ENCODE assay signal across 24 cellular contexts in genomic region chr16:65327346-65327745, GRCh38.
A peak's percentile ranks its signal among the peaks of the same experiment; 100 is the strongest.
DNase-seq lines count a peak whose midpoint lies in the region; ATAC-seq, FAIRE-seq and TF ChIP-seq lines count a peak whose summit lies in the region.
"Had no signal": no experiment of that assay in that cellular context is flagged by ENCODE, and none has a peak within 500 bp of the region (broad histone marks: within the 10 kb centered on the region; RNA-seq: fewer than 3 reads in every experiment).

No MANE protein-coding gene starts in this region.

- no peak for FAIRE-seq in endothelial cell of umbilical vein (lab: Jason Lieb, UNC)
- FAIRE-seq: A204.1, D721Med, GM12878, GM12892, GM18507 had no signal

- H3K14ac ChIP-seq in IMR-90 (replicated peaks; ENCODE audit: low read depth, low read length), result no peak overlapping the region

- no peaks in the 10 kb centered on the region for H4K20me1 ChIP-seq in IMR-90 (ENCODE audit: insufficient read depth, low read length)
- no peaks in the 10 kb centered on the region for H4K20me1 ChIP-seq in endothelial cell of umbilical vein (replicated peaks; ENCODE audit: control insufficient read depth, extremely low read depth, insufficient read depth, low read length)
- H4K20me1 ChIP-seq in neural progenitor cell (ENCODE audit: low read depth), result no peaks in the 10 kb centered on the region
- H4K20me1 ChIP-seq: BLaER1 had no signal

- H3K9ac ChIP-seq in IMR-90 (ENCODE audit: low read depth, low read length), result no peak overlapping the region
- no peak overlapping the region for H3K9ac ChIP-seq in endothelial cell of umbilical vein (replicated peaks; ENCODE audit: extremely low read depth, insufficient read depth, low read length)
- no peak overlapping the region for H3K9ac ChIP-seq in neural progenitor cell
- H3K9ac ChIP-seq: BLaER1 had no signal

- TF ChIP-seq RAD21 in IMR-90 (IDR thresholded peaks at IDR 0.05; ENCODE audit: low read length), result no peak

- no peak overlapping the region for H3K4me2 ChIP-seq in IMR-90 (ENCODE audit: low read depth, low read length)
- no peak overlapping the region for H3K4me2 ChIP-seq in endothelial cell of umbilical vein (ENCODE audit: insufficient read depth, low read length)
- H3K4me2 ChIP-seq in neural progenitor cell, result no peak overlapping the region
- H3K4me2 ChIP-seq: BLaER1 had no signal

- H3K36me3 ChIP-seq in IMR-90 (ENCODE audit: control insufficient read depth, insufficient read depth, low read length) (no peaks in the 10 kb centered on the region), endothelial cell of umbilical vein (ENCODE audit: control insufficient read depth in 2 of 2, extremely low read depth in 1 of 2, insufficient read depth in 2 of 2, low read length in 2 of 2) (no peaks in the 10 kb centered on the region), neural progenitor cell (no peaks in the 10 kb centered on the region)
- H3K36me3 ChIP-seq in CD8-positive, alpha-beta T cell (ENCODE audit: insufficient read depth, low read length), result no peaks in the 10 kb centered on the region
- H3K36me3 ChIP-seq: BE2C, BLaER1 had no signal

- H3K27ac ChIP-seq in right cardiac atrium (ENCODE audit: low read length) (no peak overlapping the region), IMR-90 (ENCODE audit: insufficient read depth, low read length) (no peak overlapping the region), endothelial cell of umbilical vein (ENCODE audit: insufficient read depth, low read depth, low read length) (no peak overlapping the region), neural progenitor cell (no peak overlapping the region)
- no peak overlapping the region for H3K27ac ChIP-seq in CD8-positive, alpha-beta T cell (ENCODE audit: low read depth, low read length)
- H3K27ac ChIP-seq: BLaER1 had no signal

- H3K27ac Mint-ChIP-seq in CD8-positive, alpha-beta T cell, result no peak overlapping the region
- H3K27ac Mint-ChIP-seq in neural progenitor cell, result no peak overlapping the region
- H3K27ac Mint-ChIP-seq: CD14-positive monocyte; CD4-positive, alpha-beta memory T cell; CD4-positive, CD25-positive, alpha-beta regulatory T cell had no signal

- no peak overlapping the region for H2BK15ac ChIP-seq in IMR-90 (ENCODE audit: low read depth, low read length)

- TF ChIP-seq CTCF in IMR-90 (conservative IDR thresholded peaks at IDR 0.05; ENCODE audit: low read depth, low read length) (no peak), endothelial cell of umbilical vein (IDR thresholded peaks at IDR 0.05; ENCODE audit: extremely low read depth in 1 of 2, insufficient read depth in 1 of 2, low read depth in 1 of 2, low read length in 2 of 2) (no peak), neural progenitor cell (IDR thresholded peaks at IDR 0.05) (no peak)
- no peak for TF ChIP-seq CTCF in CD8-positive, alpha-beta T cell (IDR thresholded peaks at IDR 0.05)

- no peak overlapping the region for H2AK9ac ChIP-seq in IMR-90 (replicated peaks; ENCODE audit: low read depth, low read length, poor library complexity)

- peak overlapping the region; percentile 23; the same call in 1 of the 2 replicates for H3K18ac ChIP-seq in IMR-90 (ENCODE audit: low read depth, low read length)

- H2BK5ac ChIP-seq in IMR-90 (ENCODE audit: low read depth, low read length, poor library complexity, severe bottlenecking), result no peak overlapping the region

- ATAC-seq in right cardiac atrium, result peak; percentile 41 to 77
- ATAC-seq in Right ventricle myocardium superior (ENCODE audit: poor library complexity), result no peak
- ATAC-seq in IMR-90 (ENCODE audit: low read depth), result no peak
- no peak for ATAC-seq in CD8-positive, alpha-beta T cell
- ATAC-seq: GM12878 had no signal

- no peak overlapping the region for H3K4ac ChIP-seq in IMR-90 (ENCODE audit: low read depth, low read length)

- H3K4me1 ChIP-seq in right cardiac atrium (ENCODE audit: control insufficient read depth, insufficient read depth, low read length), result no peaks in the 10 kb centered on the region
- no peaks in the 10 kb centered on the region; the same call in 1 of the 2 replicates for H3K4me1 ChIP-seq in IMR-90 (ENCODE audit: control insufficient read depth, insufficient read depth, low read length)
- no peaks in the 10 kb centered on the region for H3K4me1 ChIP-seq in endothelial cell of umbilical vein (ENCODE audit: control insufficient read depth, extremely low read depth, insufficient read depth, low read length)
- no peaks in the 10 kb centered on the region for H3K4me1 ChIP-seq in CD8-positive, alpha-beta T cell (ENCODE audit: insufficient read depth, low read length)
- H3K4me1 ChIP-seq in neural progenitor cell, result no peaks in the 10 kb centered on the region
- H3K4me1 ChIP-seq: BE2C, BLaER1, Caco-2 had no signal

- no peak overlapping the region for H3K4me3 Mint-ChIP-seq in CD8-positive, alpha-beta T cell
- H3K4me3 Mint-ChIP-seq in neural progenitor cell, result no peak overlapping the region
- H3K4me3 Mint-ChIP-seq: CD14-positive monocyte; CD4-positive, alpha-beta memory T cell; CD4-positive, CD25-positive, alpha-beta regulatory T cell had no signal

- H3K9me1 ChIP-seq in IMR-90 (ENCODE audit: insufficient read depth, low read length) (no peaks in the 10 kb centered on the region), endothelial cell of umbilical vein (replicated peaks; ENCODE audit: control insufficient read depth, extremely low read depth, insufficient read depth, low read length) (no peaks in the 10 kb centered on the region)

- no peak overlapping the region for H3K23ac ChIP-seq in IMR-90 (ENCODE audit: low read depth, low read length)

- no peak overlapping the region for H2AK5ac ChIP-seq in IMR-90 (ENCODE audit: low read depth, low read length)

- POLR2A ChIA-PET in IMR-90 (lab: Charles Lee; ENCODE audit: unreplicated experiment) (no interaction called here), endothelial cell of umbilical vein (lab: Charles Lee) (no interaction called here)
- POLR2A ChIA-PET in CD8-positive, alpha-beta T cell (lab: Charles Lee), result no interaction called here

- no peaks in the 10 kb centered on the region for H3K4me1 Mint-ChIP-seq in CD8-positive, alpha-beta T cell (ENCODE audit: low read depth)
- H3K4me1 Mint-ChIP-seq in neural progenitor cell, result no peaks in the 10 kb centered on the region
- H3K4me1 Mint-ChIP-seq: CD14-positive monocyte; CD4-positive, alpha-beta memory T cell; CD4-positive, CD25-positive, alpha-beta regulatory T cell had no signal

- no peak overlapping the region for H2BK120ac ChIP-seq in IMR-90 (ENCODE audit: low read depth, low read length)

- no peaks in the 10 kb centered on the region for H3K9me3 ChIP-seq in right cardiac atrium (ENCODE audit: control insufficient read depth, low read length)
- no peaks in the 10 kb centered on the region for H3K9me3 ChIP-seq in IMR-90 (ENCODE audit: control insufficient read depth, insufficient read depth, low read length)
- H3K9me3 ChIP-seq in endothelial cell of umbilical vein (replicated peaks; ENCODE audit: control insufficient read depth, insufficient read depth, low read length), result no peaks in the 10 kb centered on the region
- H3K9me3 ChIP-seq in CD8-positive, alpha-beta T cell (ENCODE audit: low read length), result no peaks in the 10 kb centered on the region
- H3K9me3 ChIP-seq in neural progenitor cell (ENCODE audit: low read depth), result no peaks in the 10 kb centered on the region
- H3K9me3 ChIP-seq: BE2C, BLaER1, Caco-2 had no signal

- no peaks in the 10 kb centered on the region for H3K79me2 ChIP-seq in endothelial cell of umbilical vein (ENCODE audit: control insufficient read depth, insufficient read depth, low read length)
- H3K79me2 ChIP-seq in neural progenitor cell (ENCODE audit: low read depth), result no peaks in the 10 kb centered on the region

- no peak overlapping the region for H2BK20ac ChIP-seq in IMR-90 (ENCODE audit: low read depth, low read length)

- intact Hi-C loops in right cardiac atrium (cut with DNase I), result loop anchor here in 1 of 4 donors (5.0 kb wide), 1 partner anchor 205 kb away; the partner anchor contains the start of gene CDH11
- intact Hi-C loops in Right ventricle myocardium superior (cut with DNase I), result no loop called here
- intact Hi-C loops in IMR-90 (cut with micrococcal nuclease), result no loop called here
- intact Hi-C loops in endothelial cell of umbilical vein (cut with micrococcal nuclease), result no loop called here
- intact Hi-C loops in CD8-positive, alpha-beta T cell (cut with DNase I, micrococcal nuclease), result no loop called here

- H3K27me3 Mint-ChIP-seq in CD8-positive, alpha-beta T cell (ENCODE audit: low read depth), result no peaks in the 10 kb centered on the region
- peaks cover 3% of the 10 kb centered on the region for H3K27me3 Mint-ChIP-seq in neural progenitor cell (ENCODE audit: insufficient read depth, low read depth)
- H3K27me3 Mint-ChIP-seq: CD4-positive, alpha-beta memory T cell; CD4-positive, CD25-positive, alpha-beta regulatory T cell had no signal

- H3K9me3 Mint-ChIP-seq in CD8-positive, alpha-beta T cell, result peaks cover 12% of the 10 kb centered on the region
- H3K9me3 Mint-ChIP-seq in neural progenitor cell, result peaks cover 3% of the 10 kb centered on the region

- H2AFZ ChIP-seq in IMR-90 (replicated peaks; ENCODE audit: low read length, poor library complexity) (no peak overlapping the region), endothelial cell of umbilical vein (ENCODE audit: low read depth, low read length) (no peak overlapping the region), neural progenitor cell (replicated peaks) (no peak overlapping the region)

- no peak overlapping the region for H3K56ac ChIP-seq in IMR-90 (ENCODE audit: extremely low read depth, insufficient read depth, low read length)

- in situ Hi-C loops in IMR-90 (cut with MboI; ENCODE audit: low sequenced_read_pairs), result no loop called here

- TF ChIP-seq POLR2A in IMR-90 (IDR thresholded peaks at IDR 0.05; ENCODE audit: low read depth, low read length), result no peak
- TF ChIP-seq POLR2A in endothelial cell of umbilical vein (IDR thresholded peaks at IDR 0.05; ENCODE audit: low read depth, low read length), result no peak

- H4K8ac ChIP-seq in IMR-90 (ENCODE audit: low read depth in 2 of 2, low read length in 2 of 2), result no peak overlapping the region

- no peaks in the 10 kb centered on the region for H3K36me3 Mint-ChIP-seq in CD8-positive, alpha-beta T cell
- no peaks in the 10 kb centered on the region for H3K36me3 Mint-ChIP-seq in neural progenitor cell
- H3K36me3 Mint-ChIP-seq: CD14-positive monocyte; CD4-positive, alpha-beta memory T cell; CD4-positive, CD25-positive, alpha-beta regulatory T cell had no signal

- WGBS in right cardiac atrium, result 24% methylated on average over 2 of the region's 2 CpGs
- 100% methylated on average over 1 of the region's 2 CpGs; no CpG with 5 or more reads in 1 of the 2 experiments for WGBS in IMR-90 (ENCODE audit: extremely low coverage in 2 of 2, insufficient read length in 1 of 2), 2 experiments

- H3K4me3 ChIP-seq in right cardiac atrium (ENCODE audit: low read length), result no peak overlapping the region
- H3K4me3 ChIP-seq in IMR-90 (ENCODE audit: insufficient read depth, low read depth, low read length), result no peak overlapping the region
- no peak overlapping the region for H3K4me3 ChIP-seq in endothelial cell of umbilical vein (replicated peaks in 1 of 3; ENCODE audit: insufficient read depth in 1 of 3, low read depth in 1 of 3, low read length in 3 of 3)
- H3K4me3 ChIP-seq in CD8-positive, alpha-beta T cell (ENCODE audit: low read depth, low read length), result no peak overlapping the region
- H3K4me3 ChIP-seq in neural progenitor cell, result no peak overlapping the region
- H3K4me3 ChIP-seq: BLaER1, GM12878 had no signal

- H3K79me1 ChIP-seq in IMR-90 (ENCODE audit: low read depth in 1 of 2, low read length in 2 of 2), result no peaks in the 10 kb centered on the region

- H3K27me3 ChIP-seq in right cardiac atrium (ENCODE audit: control insufficient read depth, insufficient read depth), result no peaks in the 10 kb centered on the region
- H3K27me3 ChIP-seq in IMR-90 (ENCODE audit: control insufficient read depth, insufficient read depth, low read length), result no peaks in the 10 kb centered on the region
- H3K27me3 ChIP-seq in endothelial cell of umbilical vein (ENCODE audit: control insufficient read depth in 2 of 2, insufficient read depth in 2 of 2, low read length in 2 of 2), result no peaks in the 10 kb centered on the region
- H3K27me3 ChIP-seq in CD8-positive, alpha-beta T cell (ENCODE audit: insufficient read depth, low read length), result no peaks in the 10 kb centered on the region
- H3K27me3 ChIP-seq in neural progenitor cell, result no peaks in the 10 kb centered on the region
- H3K27me3 ChIP-seq: BE2C, BLaER1 had no signal

- BruUV-seq in IMR-90 (replicated peaks; lab: Mats Ljungman, UMichigan), result no TSS peak
- BruUV-seq in endothelial cell of umbilical vein (replicated peaks; lab: Mats Ljungman, UMichigan), result no TSS peak

- DNase-seq in right cardiac atrium (peak in 1 of 3 donors; percentile 35), Right ventricle myocardium superior (no peak), IMR-90 (no peak), endothelial cell of umbilical vein (ENCODE audit: low read depth, low spot score) (no peak), neural progenitor cell (ENCODE audit: low spot score) (no peak)
- DNase-seq in CD8-positive, alpha-beta T cell, result no peak
- DNase-seq: 8988T; ACHN; BE2C; C1 segment of cervical spinal cord; Caco-2; Calu3; CD4-positive, alpha-beta memory T cell; CD4-positive, CD25-positive, alpha-beta regulatory T cell; DMS79 treated with DMSO at 0.1 percent for 48 hours; EL; GDM1 had no signal

- H4K5ac ChIP-seq in IMR-90 (ENCODE audit: low read depth, low read length), result no peak overlapping the region

- CTCF ChIA-PET in IMR-90 (lab: Yijun Ruan, JAX), result no interaction called here
- CTCF ChIA-PET in endothelial cell of umbilical vein (lab: Charles Lee), result interaction anchor here (1.0 to 1.8 kb wide), 2 partner anchors 9 to 56 kb away, joined by 3 to 7 read pairs; no protein-coding TSS in a partner anchor
- CTCF ChIA-PET in CD8-positive, alpha-beta T cell (lab: Charles Lee), result no interaction called here

- H4K91ac ChIP-seq in IMR-90 (ENCODE audit: insufficient read depth, low read depth, low read length), result no peak overlapping the region

- dilution Hi-C loops in IMR-90 (cut with HindIII; ENCODE audit: low sequenced_read_pairs, unreplicated experiment) (no loop called here), endothelial cell of umbilical vein (cut with MboI; ENCODE audit: extremely low pct_ligation_motif_present, low sequenced_read_pairs) (no loop called here)

- no peaks in the 10 kb centered on the region for H3F3A ChIP-seq in neural progenitor cell (ENCODE audit: low read depth)

Comparison
In these comparisons a context has a peak if more than half of its experiments do, and no peak if none do; other contexts are left out.
1. ATAC-seq: peak in right cardiac atrium (2 of 2); none in Right ventricle myocardium superior (single experiment), IMR-90 (single experiment) and CD8-positive, alpha-beta T cell (single experiment).